In genomic region chr5:646396-647201, GRCh38 we compare ENCODE assay signal across 35 cellular contexts. TPM values are rescaled to one million over a fixed set of nuclear protein-coding genes. Genes with fewer than 3 reads are reported as not detected.
"Had no signal": no experiment of that assay in that cellular context is flagged by ENCODE, and none has a peak within 500 bp of the region (broad histone marks: within the 10 kb centered on the region; RNA-seq: fewer than 3 reads in every experiment).

No MANE protein-coding gene starts in this region.

- H3K27me3 Mint-ChIP-seq: activated CD4-positive, alpha-beta memory T cell treated with anti-CD3 and anti-CD28 coated beads, Interleukin-2, amount 10 ng/mL, durations not matched to agents 7 days and 5 days; activated CD4-positive, alpha-beta T cell treated with anti-CD3 and anti-CD28 coated beads, Interleukin-2, amount 10 ng/mL, durations not matched to agents 24 days and 14 days; activated naive CD4-positive, alpha-beta T cell treated with anti-CD3 and anti-CD28 coated beads, Interleukin-2, amount 50 U/mL, for 24 hours had no signal

- H3K4me3 Mint-ChIP-seq: activated CD4-positive, alpha-beta memory T cell treated with anti-CD3 and anti-CD28 coated beads, Interleukin-2, amount 10 ng/mL, durations not matched to agents 7 days and 5 days; activated CD4-positive, alpha-beta T cell treated with anti-CD3 and anti-CD28 coated beads, Interleukin-2, amount 10 ng/mL, durations not matched to agents 24 days and 14 days; activated naive CD4-positive, alpha-beta T cell treated with anti-CD3 and anti-CD28 coated beads, Interleukin-2, amount 50 U/mL, for 24 hours; activated T-cell treated with anti-CD3 and anti-CD28 coated beads, Interleukin-2, amount 50 U/mL, for 4 hours; nephron; T-helper 1 cell treated with Interleukin-12 subunit alpha and Interleukin-12 subunit beta and Interleukin-4 antibody, amounts not matched to agents 30 μg/mL and 1 μg/mL, for 36 hours had no signal

- H3K36me3 ChIP-seq: transverse colon had no signal

- H3K4me1 ChIP-seq: body of pancreas, heart left ventricle, psoas muscle, transverse colon, vagina had no signal

- H3K27ac Mint-ChIP-seq: activated CD4-positive, alpha-beta memory T cell treated with anti-CD3 and anti-CD28 coated beads, Interleukin-2, amount 10 ng/mL, durations not matched to agents 7 days and 5 days; activated CD4-positive, alpha-beta T cell treated with anti-CD3 and anti-CD28 coated beads, Interleukin-2, amount 10 ng/mL, durations not matched to agents 24 days and 14 days; activated naive CD4-positive, alpha-beta T cell treated with anti-CD3 and anti-CD28 coated beads, Interleukin-2, amount 50 U/mL, for 24 hours; activated T-helper 2 cell treated with anti-CD3 and anti-CD28 coated beads, Interferon-gamma antibody, Interleukin-2, Interleukin-4, amounts not matched to agents 10 μg/mL and 5 μg/mL and 100 μg/mL, durations not matched to agents 14 hours and 24 hours and 36 hours; nephron; T-helper 1 cell treated with Interleukin-12 subunit alpha and Interleukin-12 subunit beta and Interleukin-4 antibody, amounts not matched to agents 30 μg/mL and 1 μg/mL, for 36 hours had no signal

- H3K9me3 ChIP-seq: body of pancreas, heart left ventricle, neutrophil, psoas muscle, testis, transverse colon, vagina had no signal

- H3K36me3 Mint-ChIP-seq: activated naive CD4-positive, alpha-beta T cell treated with anti-CD3 and anti-CD28 coated beads, Interleukin-2, amount 50 U/mL, for 24 hours had no signal

- ATAC-seq: activated T-cell treated with anti-CD3 and anti-CD28 coated beads, Interleukin-2, amount 50 U/mL, for 4 hours; body of pancreas; heart left ventricle; left lobe of liver; psoas muscle; stimulated activated naive CD8-positive, alpha-beta T cell treated with anti-CD3 and anti-CD28 coated beads, Interleukin-15, Interleukin-2, amounts not matched to agents 100 U/mL and 50 U/mL, for 24 hours had no signal

- H3K27ac ChIP-seq: body of pancreas, coronary artery, heart left ventricle, neutrophil, psoas muscle, SK-N-MC, testis, transverse colon, vagina, WERI-Rb-1 had no signal

- DNase-seq: activated CD4-positive, alpha-beta memory T cell treated with anti-CD3 and anti-CD28 coated beads, Interleukin-2, amount 10 ng/mL, durations not matched to agents 7 days and 5 days; activated CD4-positive, alpha-beta T cell treated with anti-CD3 and anti-CD28 coated beads, Interleukin-2, amount 10 ng/mL, durations not matched to agents 24 days and 14 days; activated CD4-positive, CD25-positive, alpha-beta regulatory T cell treated with anti-CD3 and anti-CD28 coated beads, Interleukin-2, amount 50 U/mL, for 72 hours; activated CD8-positive, alpha-beta memory T cell treated with anti-CD3 and anti-CD28 coated beads, Interleukin-2, amount 50 U/mL, for 48 hours; activated T-cell treated with anti-CD3 and anti-CD28 coated beads, Interleukin-2, amount 50 U/mL, for 4 hours; anterior cingulate cortex; body of pancreas; cerebellar nuclear complex; dorsolateral prefrontal cortex; effector memory CD4-positive, alpha-beta T cell; erythroblast; foreskin fibroblast; heart left ventricle; hypothalamus; immature natural killer cell; mesendoderm; psoas muscle; stimulated activated CD4-positive, alpha-beta T cell treated with anti-CD3 and anti-CD28 coated beads, Interleukin-2, amount 100 ng/mL, for 48 hours; stimulated activated naive CD8-positive, alpha-beta T cell treated with anti-CD3 and anti-CD28 coated beads, Interleukin-15, Interleukin-2, amounts not matched to agents 100 U/mL and 50 U/mL, for 24 hours; SW 1271; T-helper 9 cell; testis; transverse colon; WERI-Rb-1 had no signal

- H3K4me1 Mint-ChIP-seq: activated CD4-positive, alpha-beta T cell treated with anti-CD3 and anti-CD28 coated beads, Interleukin-2, amount 10 ng/mL, durations not matched to agents 24 days and 14 days; activated naive CD4-positive, alpha-beta T cell treated with anti-CD3 and anti-CD28 coated beads, Interleukin-2, amount 50 U/mL, for 24 hours had no signal

- H3K4me3 ChIP-seq: body of pancreas, coronary artery, dorsolateral prefrontal cortex, heart left ventricle, lung, psoas muscle, SK-N-MC, testis, transverse colon, vagina had no signal

- H3K27me3 ChIP-seq: body of pancreas, dorsolateral prefrontal cortex, heart left ventricle, neutrophil, testis, transverse colon, vagina had no signal

- FAIRE-seq: TTC549 had no signal

- H3K9me3 Mint-ChIP-seq: activated CD4-positive, alpha-beta memory T cell treated with anti-CD3 and anti-CD28 coated beads, Interleukin-2, amount 10 ng/mL, durations not matched to agents 7 days and 5 days; activated CD4-positive, alpha-beta T cell treated with anti-CD3 and anti-CD28 coated beads, Interleukin-2, amount 10 ng/mL, durations not matched to agents 24 days and 14 days; activated naive CD4-positive, alpha-beta T cell treated with anti-CD3 and anti-CD28 coated beads, Interleukin-2, amount 50 U/mL, for 24 hours; activated T-cell treated with anti-CD3 and anti-CD28 coated beads, Interleukin-2, amount 50 U/mL, for 4 hours; activated T-helper 2 cell treated with anti-CD3 and anti-CD28 coated beads, Interferon-gamma antibody, Interleukin-2, Interleukin-4, amounts not matched to agents 10 μg/mL and 5 μg/mL and 100 μg/mL, durations not matched to agents 14 hours and 24 hours and 36 hours; nephron; T-helper 1 cell treated with Interleukin-12 subunit alpha and Interleukin-12 subunit beta and Interleukin-4 antibody, amounts not matched to agents 30 μg/mL and 1 μg/mL, for 36 hours had no signal

RNA-seq across cellular contexts. Expression of gene TPPP, which starts 46.6 kb away (rescaled TPM):
- total RNA-seq: activated CD4-positive, alpha-beta T cell treated with anti-CD3 and anti-CD28 coated beads, Interleukin-2, amount 10 ng/mL, durations not matched to agents 24 days and 14 days had no signal
